Comparison of ENCODE assay signal across 9 cellular contexts in genomic region chr3:37945803-37946530, GRCh38. TPM values are rescaled to one million over a fixed set of nuclear protein-coding genes. Genes with fewer than 3 reads are reported as not detected.
DNase-seq lines count a peak whose midpoint lies in the region; ATAC-seq and TF ChIP-seq lines count a peak whose summit lies in the region.
"Had no signal": no experiment of that assay in that cellular context is flagged by ENCODE, and none has a peak within 500 bp of the region (broad histone marks: within the 10 kb centered on the region; RNA-seq: fewer than 3 reads in every experiment).

No MANE protein-coding gene starts in this region.

- no peak overlapping the region for H3K4me3 ChIP-seq in body of pancreas
- H3K4me3 ChIP-seq in effector memory CD4-positive, alpha-beta T cell (ENCODE audit: insufficient read depth, low read depth, low read length, poor library complexity, severe bottlenecking) = no peak overlapping the region

- H3K36me3 ChIP-seq in body of pancreas (replicated peaks in 1 of 2; ENCODE audit: insufficient read depth in 1 of 2, low read depth in 2 of 2) = no peaks in the 10 kb centered on the region
- H3K36me3 ChIP-seq in effector memory CD4-positive, alpha-beta T cell (ENCODE audit: control insufficient read depth, insufficient read depth, low read length) = no peaks in the 10 kb centered on the region

- whole genome bisulfite sequencing in body of pancreas, 2 donors = 57 to 59% methylated on average over 8 of the region's 8 CpGs

- no peaks in the 10 kb centered on the region for H3K9me3 ChIP-seq in body of pancreas
- H3K9me3 ChIP-seq in effector memory CD4-positive, alpha-beta T cell (ENCODE audit: control insufficient read depth, low read length) = no peaks in the 10 kb centered on the region

- no peak for TF ChIP-seq CTCF in body of pancreas (IDR thresholded peaks at IDR 0.05)

- peak overlapping the region; percentile 32 to 62 (median 40) for H3K27ac ChIP-seq in body of pancreas
- no peak overlapping the region for H3K27ac ChIP-seq in effector memory CD4-positive, alpha-beta T cell (ENCODE audit: insufficient read depth, low read length, poor library complexity, severe bottlenecking)

- H3K4me1 ChIP-seq in body of pancreas = peaks cover 43% of the 10 kb centered on the region
- no peaks in the 10 kb centered on the region for H3K4me1 ChIP-seq in effector memory CD4-positive, alpha-beta T cell (ENCODE audit: control insufficient read depth, insufficient read depth, low read length, poor library complexity, severe bottlenecking)

- H3K27me3 ChIP-seq in body of pancreas = no peaks in the 10 kb centered on the region
- no peaks in the 10 kb centered on the region for H3K27me3 ChIP-seq in effector memory CD4-positive, alpha-beta T cell (replicated peaks; ENCODE audit: control insufficient read depth, insufficient read depth, low read length, poor library complexity, severe bottlenecking)

- intact Hi-C loops in body of pancreas (cut with DNase I) = no loop called here

- no peak for TF ChIP-seq POLR2A in body of pancreas (IDR thresholded peaks at IDR 0.05)

- ATAC-seq in body of pancreas = peak; percentile 45
- ATAC-seq in HG03095 (IDR thresholded peaks at IDR 0.05; ENCODE audit: unreplicated experiment) = no peak
- ATAC-seq: activated CD4-positive, alpha-beta T cell treated with anti-CD3 and anti-CD28 coated beads for 36 hours had no signal

- DNase-seq in HCEC 1CT (peak; percentile 48), body of pancreas (no peak), islet precursor cell (peak; percentile 97), smooth muscle cell of the brain vasculature (ENCODE audit: low read depth, low spot score) (peak; percentile 49), Ammon's horn (ENCODE audit: low spot score) (no peak)
- DNase-seq in effector memory CD4-positive, alpha-beta T cell = no peak
- no peak for DNase-seq in stimulated activated CD4-positive, alpha-beta T cell treated with anti-CD3 and anti-CD28 coated beads, Interleukin-12 subunit alpha, Interleukin-12 subunit beta, amount 100 ng/mL, for 4 hours
- DNase-seq: activated CD4-positive, alpha-beta T cell treated with anti-CD3 and anti-CD28 coated beads for 36 hours had no signal

RNA-seq across cellular contexts. Expression of gene VILL, which starts 44.6 kb away (rescaled TPM):
- 10 to 100 TPM in 1 of 2 donors, 1 to 10 TPM in 1; 3.6 to 10.4 TPM for total RNA-seq in body of pancreas

Comparison
In these comparisons a context has a peak if more than half of its experiments do, and no peak if none do; other contexts are left out.
1. DNase-seq: peak in HCEC 1CT (single experiment), islet precursor cell (single experiment) and smooth muscle cell of the brain vasculature (single experiment); none in body of pancreas (0 of 4), effector memory CD4-positive, alpha-beta T cell (0 of 3), stimulated activated CD4-positive, alpha-beta T cell treated with anti-CD3 and anti-CD28 coated beads, Interleukin-12 subunit alpha, Interleukin-12 subunit beta, amount 100 ng/mL, for 4 hours (single experiment) and Ammon's horn (single experiment).